ENCODE assay signal across 18 cellular contexts in genomic region chr10:62617702-62618451, GRCh38.
DNase-seq lines count a peak whose midpoint lies in the region; ATAC-seq and TF ChIP-seq lines count a peak whose summit lies in the region.
"Had no signal": no experiment of that assay in that cellular context is flagged by ENCODE, and none has a peak within 500 bp of the region (broad histone marks: within the 10 kb centered on the region; RNA-seq: fewer than 3 reads in every experiment).

No MANE protein-coding gene starts in this region.

- H3K4me3 ChIP-seq in IMR-90 (ENCODE audit: insufficient read depth, low read depth, low read length) (no peak overlapping the region), hepatocyte (no peak overlapping the region), skeletal muscle satellite cell (ENCODE audit: low read length) (no peak overlapping the region)
- H3K4me3 ChIP-seq: body of pancreas, colonic mucosa had no signal

- TF ChIP-seq POLR2A in IMR-90 (IDR thresholded peaks at IDR 0.05; ENCODE audit: low read depth, low read length) = no peak

- no peak overlapping the region for H2BK120ac ChIP-seq in IMR-90 (ENCODE audit: low read depth, low read length)

- no peak overlapping the region for H3K9ac ChIP-seq in IMR-90 (ENCODE audit: low read depth, low read length)
- H3K9ac ChIP-seq in skeletal muscle satellite cell (ENCODE audit: low read depth, low read length) = peak overlapping the region; percentile 38

- DNase-seq in IMR-90 (no peak), NOMO-1 treated with dmso at 0.1 percent for 144 hours (lab: John Stamatoyannopoulos, UW; ENCODE audit: unreplicated experiment) (peak; percentile 41), hepatocyte (ENCODE audit: low spot score) (no peak), KG1 (lab: John Stamatoyannopoulos, UW) (no peak)
- DNase-seq: activated T-cell treated with anti-CD3 and anti-CD28 coated beads, Interleukin-2, amount 50 U/mL, for 72 hours; body of pancreas; Caco-2; colonic mucosa; HCEC 1CT; hippocampal formation; kidney; NCI-H1417 treated with DMSO at 0.1 percent for 48 hours; retina; stimulated activated naive CD4-positive, alpha-beta T cell had no signal

- BruUV-seq in IMR-90 (replicated peaks; lab: Mats Ljungman, UMichigan) = no TSS peak

- intact Hi-C loops in IMR-90 (cut with micrococcal nuclease) = no loop called here

- peak overlapping the region; percentile 46 for H2AFZ ChIP-seq in IMR-90 (replicated peaks; ENCODE audit: low read length, poor library complexity)
- H2AFZ ChIP-seq in hepatocyte = no peak overlapping the region

- H2BK5ac ChIP-seq in IMR-90 (ENCODE audit: low read depth, low read length, poor library complexity, severe bottlenecking) = no peak overlapping the region

- no peak overlapping the region for H3K27ac ChIP-seq in IMR-90 (ENCODE audit: insufficient read depth, low read length)
- H3K27ac ChIP-seq in hepatocyte = peak overlapping the region; percentile 15
- H3K27ac ChIP-seq: colonic mucosa, RWPE1 had no signal

- ATAC-seq in IMR-90 (ENCODE audit: low read depth) (no peak), GM18520 (IDR thresholded peaks at IDR 0.05; ENCODE audit: unreplicated experiment) (no peak), HG02642 (IDR thresholded peaks at IDR 0.05; ENCODE audit: poor library complexity, unreplicated experiment) (no peak)
- ATAC-seq: activated T-cell treated with anti-CD3 and anti-CD28 coated beads, Interleukin-2, amount 50 U/mL, for 72 hours; body of pancreas had no signal

- POLR2A ChIA-PET in IMR-90 (lab: Charles Lee; ENCODE audit: unreplicated experiment) = no interaction called here

- H3K27me3 ChIP-seq in IMR-90 (ENCODE audit: control insufficient read depth, insufficient read depth, low read length) = no peaks in the 10 kb centered on the region
- H3K27me3 ChIP-seq in hepatocyte = no peaks in the 10 kb centered on the region
- H3K27me3 ChIP-seq in skeletal muscle satellite cell (ENCODE audit: control insufficient read depth, insufficient read depth, low read length) = no peaks in the 10 kb centered on the region
- H3K27me3 ChIP-seq: body of pancreas, colonic mucosa had no signal

- H3K9me3 ChIP-seq in IMR-90 (ENCODE audit: control insufficient read depth, insufficient read depth, low read length) (no peaks in the 10 kb centered on the region), hepatocyte (ENCODE audit: low read depth) (no peaks in the 10 kb centered on the region), skeletal muscle satellite cell (replicated peaks; ENCODE audit: low read length) (no peaks in the 10 kb centered on the region)
- H3K9me3 ChIP-seq: body of pancreas, Caco-2, colonic mucosa had no signal

- no peak overlapping the region for H3K14ac ChIP-seq in IMR-90 (replicated peaks; ENCODE audit: low read depth, low read length)

- no peak overlapping the region for H4K91ac ChIP-seq in IMR-90 (ENCODE audit: insufficient read depth, low read depth, low read length)

- TF ChIP-seq CTCF in IMR-90 (conservative IDR thresholded peaks at IDR 0.05; ENCODE audit: low read depth, low read length) = no peak
- TF ChIP-seq CTCF in hepatocyte (IDR thresholded peaks at IDR 0.05; ENCODE audit: poor library complexity) = no peak

- no peak for TF ChIP-seq RAD21 in IMR-90 (IDR thresholded peaks at IDR 0.05; ENCODE audit: low read length)

- peaks cover 7% of the 10 kb centered on the region; the same call in 1 of the 2 replicates for H3K9me1 ChIP-seq in IMR-90 (ENCODE audit: insufficient read depth, low read length)

- H2BK15ac ChIP-seq in IMR-90 (ENCODE audit: low read depth, low read length) = no peak overlapping the region; the same call in 2 of the 3 replicates

- CTCF ChIA-PET in IMR-90 (lab: Yijun Ruan, JAX) = no interaction called here

- dilution Hi-C loops in IMR-90 (cut with HindIII; ENCODE audit: low sequenced_read_pairs, unreplicated experiment) = loop anchor here (25.0 kb wide), 1 partner anchor 544 kb away; no protein-coding TSS in a partner anchor

- H4K5ac ChIP-seq in IMR-90 (ENCODE audit: low read depth, low read length) = no peak overlapping the region

- in situ Hi-C loops in IMR-90 (cut with MboI; ENCODE audit: low sequenced_read_pairs) = loop anchor here (10.0 kb wide), 1 partner anchor 537 kb away; no protein-coding TSS in a partner anchor

- no peak overlapping the region for H3K4me2 ChIP-seq in IMR-90 (ENCODE audit: low read depth, low read length)
- H3K4me2 ChIP-seq in hepatocyte = no peak overlapping the region
- H3K4me2 ChIP-seq in skeletal muscle satellite cell (ENCODE audit: low read length) = no peak overlapping the region

- H2BK20ac ChIP-seq in IMR-90 (ENCODE audit: low read depth, low read length) = no peak overlapping the region; the same call in 1 of the 2 replicates

- peak overlapping the region; percentile 81 for H2AK9ac ChIP-seq in IMR-90 (replicated peaks; ENCODE audit: low read depth, low read length, poor library complexity)

- H3K18ac ChIP-seq in IMR-90 (ENCODE audit: low read depth, low read length) = no peak overlapping the region; the same call in 1 of the 2 replicates

- peak overlapping the region; percentile 52; the same call in 1 of the 2 replicates for H2AK5ac ChIP-seq in IMR-90 (ENCODE audit: low read depth, low read length)

- H3K36me3 ChIP-seq in IMR-90 (ENCODE audit: control insufficient read depth, insufficient read depth, low read length) = no peaks in the 10 kb centered on the region
- no peaks in the 10 kb centered on the region for H3K36me3 ChIP-seq in hepatocyte (replicated peaks; ENCODE audit: insufficient read depth, low read depth)
- H3K36me3 ChIP-seq in skeletal muscle satellite cell (ENCODE audit: insufficient read depth, low read length) = no peaks in the 10 kb centered on the region
- H3K36me3 ChIP-seq: colonic mucosa had no signal

- no peaks in the 10 kb centered on the region for H3K79me2 ChIP-seq in hepatocyte

- 93% methylated on average over 3 of the region's 13 CpGs; no CpG with 5 or more reads in 1 of the 2 experiments for WGBS in IMR-90 (ENCODE audit: extremely low coverage in 2 of 2, insufficient read length in 1 of 2), 2 experiments
- WGBS in hepatocyte (ENCODE audit: low lambda C conversion rate, missing lambda C conversion rate) = 86% methylated on average over 13 of the region's 13 CpGs

- no peaks in the 10 kb centered on the region for H4K20me1 ChIP-seq in IMR-90 (ENCODE audit: insufficient read depth, low read length)
- no peaks in the 10 kb centered on the region for H4K20me1 ChIP-seq in hepatocyte (ENCODE audit: insufficient read depth, poor library complexity, severe bottlenecking)

- H3K9me2 ChIP-seq in hepatocyte (replicated peaks; ENCODE audit: insufficient read depth) = no peaks in the 10 kb centered on the region

- H3K79me1 ChIP-seq in IMR-90 (ENCODE audit: low read depth in 1 of 2, low read length in 2 of 2) = no peaks in the 10 kb centered on the region

- H3K4me1 ChIP-seq in IMR-90 (ENCODE audit: control insufficient read depth, insufficient read depth, low read length) = peaks cover 12% of the 10 kb centered on the region
- no peaks in the 10 kb centered on the region for H3K4me1 ChIP-seq in hepatocyte (ENCODE audit: insufficient read depth)
- peaks cover 34% of the 10 kb centered on the region for H3K4me1 ChIP-seq in skeletal muscle satellite cell (ENCODE audit: control insufficient read depth, insufficient read depth, low read length)
- H3K4me1 ChIP-seq: body of pancreas, Caco-2, colonic mucosa had no signal

- H3K56ac ChIP-seq in IMR-90 (ENCODE audit: extremely low read depth, insufficient read depth, low read length) = no peak overlapping the region

- H4K8ac ChIP-seq in IMR-90 (ENCODE audit: low read depth in 2 of 2, low read length in 2 of 2) = no peak overlapping the region

- no peak overlapping the region for H3K4ac ChIP-seq in IMR-90 (ENCODE audit: low read depth, low read length)

- H3K23ac ChIP-seq in IMR-90 (ENCODE audit: low read depth, low read length) = no peak overlapping the region

TF ChIP-seq in IMR-90, 13 proteins besides CTCF, POLR2A, EP300 and RAD21:
- TF ChIP-seq FOS (IDR thresholded peaks at IDR 0.05; ENCODE audit: low read depth, low read length) (no peak), SMC3 (IDR thresholded peaks at IDR 0.05; ENCODE audit: low read depth, low read length) (no peak), CEBPB (IDR thresholded peaks at IDR 0.05; ENCODE audit: low read depth, low read length) (no peak), MAFK (IDR thresholded peaks at IDR 0.05; ENCODE audit: low read depth, low read length) (no peak), NFE2L2 (IDR thresholded peaks at IDR 0.05; ENCODE audit: low read depth, low read length) (no peak), MAZ (IDR thresholded peaks at IDR 0.05; ENCODE audit: borderline replicate concordance, low read depth, low read length) (no peak), RFX5 (IDR thresholded peaks at IDR 0.05; ENCODE audit: low read depth, low read length) (no peak), CHD1 (IDR thresholded peaks at IDR 0.05; ENCODE audit: low read depth, low read length) (no peak), BHLHE40 (IDR thresholded peaks at IDR 0.05; ENCODE audit: low read depth, low read length) (no peak), RCOR1 (IDR thresholded peaks at IDR 0.05; ENCODE audit: insufficient replicate concordance, low read length) (no peak), MXI1 (IDR thresholded peaks at IDR 0.05; ENCODE audit: borderline replicate concordance, low read depth, low read length) (no peak), ELK1 (IDR thresholded peaks at IDR 0.05; ENCODE audit: borderline replicate concordance, low read depth, low read length) (no peak)
- TF ChIP-seq, protein P1, sequence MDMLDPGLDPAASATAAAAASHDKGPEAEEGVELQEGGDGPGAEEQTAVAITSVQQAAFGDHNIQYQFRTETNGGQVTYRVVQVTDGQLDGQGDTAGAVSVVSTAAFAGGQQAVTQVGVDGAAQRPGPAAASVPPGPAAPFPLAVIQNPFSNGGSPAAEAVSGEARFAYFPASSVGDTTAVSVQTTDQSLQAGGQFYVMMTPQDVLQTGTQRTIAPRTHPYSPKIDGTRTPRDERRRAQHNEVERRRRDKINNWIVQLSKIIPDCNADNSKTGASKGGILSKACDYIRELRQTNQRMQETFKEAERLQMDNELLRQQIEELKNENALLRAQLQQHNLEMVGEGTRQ (IDR thresholded peaks at IDR 0.05; ENCODE audit: low read depth, low read length) = no peak
